14 cellular contexts compared by ENCODE assay signal in the genomic region with DNA sequence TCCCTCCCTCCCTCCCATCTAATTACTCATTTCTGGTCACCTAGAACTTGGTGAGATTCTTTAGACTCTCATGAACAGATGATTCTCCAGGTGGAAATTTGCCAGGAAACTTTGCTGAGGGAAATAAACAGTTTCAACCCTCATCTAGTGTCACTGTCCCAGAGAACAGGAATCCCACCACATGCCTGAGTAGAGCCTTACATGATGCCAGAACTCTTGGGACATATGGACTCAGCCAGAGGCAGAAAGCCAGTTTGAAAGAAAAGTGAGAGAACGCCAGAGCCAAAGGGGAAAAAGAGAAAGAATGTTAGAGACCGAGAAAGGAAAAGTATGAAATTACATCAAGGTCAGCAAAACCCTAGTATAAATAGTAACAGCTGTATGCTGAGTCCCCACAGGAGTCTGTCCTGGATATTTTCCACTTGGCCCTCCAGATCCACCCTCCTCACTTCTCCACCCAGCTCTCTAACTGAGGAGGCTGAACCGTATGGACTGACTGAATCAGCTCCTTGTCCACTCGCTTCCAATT.
DNase-seq lines count a peak whose midpoint lies in the region; ATAC-seq, FAIRE-seq and TF ChIP-seq lines count a peak whose summit lies in the region.
"Had no signal": no experiment of that assay in that cellular context is flagged by ENCODE, and none has a peak within 500 bp of the region (broad histone marks: within the 10 kb centered on the region; RNA-seq: fewer than 3 reads in every experiment).

No MANE protein-coding gene starts in this region.

- H3K4me3 ChIP-seq in osteoblast (ENCODE audit: insufficient read depth, low read length) (no peak overlapping the region), vagina (no peak overlapping the region)

- TF ChIP-seq CTCF in osteoblast (IDR thresholded peaks at IDR 0.05; ENCODE audit: extremely low read depth, low read depth, low read length) (no peak), vagina (IDR thresholded peaks at IDR 0.05) (no peak)

- DNase-seq in fibroblast of peridontal ligament (ENCODE audit: extremely low read depth), result peak; percentile 94
- peak; percentile 45 for DNase-seq in osteoblast (ENCODE audit: insufficient read length, low spot score, missing footprints)
- DNase-seq in vagina (ENCODE audit: extremely low spot score in 2 of 2), result no peak
- DNase-seq in RCC 7860 (ENCODE audit: low spot score), result no peak
- DNase-seq in DMS 273 (lab: John Stamatoyannopoulos, UW; ENCODE audit: unreplicated experiment), result no peak
- DNase-seq: amygdala; H9; hippocampal formation; naive thymus-derived CD8-positive, alpha-beta T cell; NCI-H748 treated with DMSO at 0.1 percent for 48 hours; stimulated activated CD4-positive, alpha-beta T cell treated with anti-CD3 and anti-CD28 coated beads, Interleukin-4, amount 100 ng/mL, for 4 hours; SW 1271 had no signal

- H3K9me3 ChIP-seq in osteoblast (ENCODE audit: low read depth, low read length), result no peaks in the 10 kb centered on the region
- no peaks in the 10 kb centered on the region for H3K9me3 ChIP-seq in vagina

- no peak overlapping the region for H2AFZ ChIP-seq in osteoblast (ENCODE audit: low read length)

- H3K4me1 ChIP-seq in osteoblast (ENCODE audit: insufficient read depth, low read length) (peaks cover 20% of the 10 kb centered on the region), vagina (peaks cover 85% of the 10 kb centered on the region)

- H4K20me1 ChIP-seq in osteoblast (ENCODE audit: insufficient read depth, low read length), result no peaks in the 10 kb centered on the region

- H3K36me3 ChIP-seq in osteoblast (ENCODE audit: insufficient read depth, low read length) (no peaks in the 10 kb centered on the region), vagina (no peaks in the 10 kb centered on the region)

- peak overlapping the region; percentile 7 for H3K4me2 ChIP-seq in osteoblast (ENCODE audit: insufficient read depth, low read length)

- no peak for FAIRE-seq in RCC 7860 (lab: Jason Lieb, UNC)

- H3K79me2 ChIP-seq in osteoblast (ENCODE audit: insufficient read depth, low read length), result no peaks in the 10 kb centered on the region

- ATAC-seq in SK-N-SH treated with all-trans-retinoic acid at 6 μM for 48 hours (peak; percentile 37), GM21737 (IDR thresholded peaks at IDR 0.05; ENCODE audit: unreplicated experiment) (no peak)
- ATAC-seq: naive thymus-derived CD8-positive, alpha-beta T cell had no signal

- no peak overlapping the region for H3K27ac ChIP-seq in osteoblast (ENCODE audit: low read depth, low read length)
- peak overlapping the region; percentile 75 for H3K27ac ChIP-seq in vagina

- intact Hi-C loops in vagina (cut with DNase I), result loop anchor here (5.0 kb wide), 1 partner anchor 172 kb away; no protein-coding TSS in a partner anchor

- TF ChIP-seq POLR2A in vagina (IDR thresholded peaks at IDR 0.05), result no peak

- no peaks in the 10 kb centered on the region for H3K27me3 ChIP-seq in osteoblast (ENCODE audit: insufficient read depth, low read length)
- H3K27me3 ChIP-seq in vagina, result no peaks in the 10 kb centered on the region

TF ChIP-seq in SK-N-SH treated with all-trans-retinoic acid at 6 μM for 48 hours, 23 proteins besides CTCF, POLR2A, EP300 and RAD21:
- no peak for TF ChIP-seq PPARA (CRISPR knock-in tag; IDR thresholded peaks at IDR 0.05; ENCODE audit: borderline replicate concordance)
- no peak for TF ChIP-seq TSHZ2 (CRISPR knock-in tag; IDR thresholded peaks at IDR 0.05)
- no peak for TF ChIP-seq RARB (CRISPR knock-in tag; IDR thresholded peaks at IDR 0.05)
- no peak for TF ChIP-seq GLIS3 (CRISPR knock-in tag; IDR thresholded peaks at IDR 0.05)
- TF ChIP-seq CSRNP3 (CRISPR knock-in tag; IDR thresholded peaks at IDR 0.05), result no peak
- no peak for TF ChIP-seq ZNF565 (CRISPR knock-in tag; conservative IDR thresholded peaks at IDR 0.05; ENCODE audit: low read depth)
- no peak for TF ChIP-seq ZC3H10 (CRISPR knock-in tag; IDR thresholded peaks at IDR 0.05)
- no peak for TF ChIP-seq TCF4 (CRISPR knock-in tag; IDR thresholded peaks at IDR 0.05; ENCODE audit: borderline replicate concordance)
- no peak for TF ChIP-seq SNAI2 (CRISPR knock-in tag; IDR thresholded peaks at IDR 0.05)
- TF ChIP-seq, protein P1, sequence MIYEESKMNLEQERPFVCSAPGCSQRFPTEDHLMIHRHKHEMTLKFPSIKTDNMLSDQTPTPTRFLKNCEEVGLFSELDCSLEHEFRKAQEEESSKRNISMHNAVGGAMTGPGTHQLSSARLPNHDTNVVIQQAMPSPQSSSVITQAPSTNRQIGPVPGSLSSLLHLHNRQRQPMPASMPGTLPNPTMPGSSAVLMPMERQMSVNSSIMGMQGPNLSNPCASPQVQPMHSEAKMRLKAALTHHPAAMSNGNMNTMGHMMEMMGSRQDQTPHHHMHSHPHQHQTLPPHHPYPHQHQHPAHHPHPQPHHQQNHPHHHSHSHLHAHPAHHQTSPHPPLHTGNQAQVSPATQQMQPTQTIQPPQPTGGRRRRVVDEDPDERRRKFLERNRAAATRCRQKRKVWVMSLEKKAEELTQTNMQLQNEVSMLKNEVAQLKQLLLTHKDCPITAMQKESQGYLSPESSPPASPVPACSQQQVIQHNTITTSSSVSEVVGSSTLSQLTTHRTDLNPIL (CRISPR knock-in tag; IDR thresholded peaks at IDR 0.05; ENCODE audit: low read depth), result no peak
- no peak for TF ChIP-seq ISL1 (CRISPR knock-in tag; IDR thresholded peaks at IDR 0.05)
- TF ChIP-seq ZFP30 (CRISPR knock-in tag; IDR thresholded peaks at IDR 0.05), result no peak

Comparison
In these comparisons a context has a peak if more than half of its experiments do, and no peak if none do; other contexts are left out.
1. DNase-seq: peak in fibroblast of peridontal ligament (single experiment) and osteoblast (single experiment); none in vagina (0 of 2), RCC 7860 (single experiment) and DMS 273 (single experiment).